In the genomic region with DNA sequence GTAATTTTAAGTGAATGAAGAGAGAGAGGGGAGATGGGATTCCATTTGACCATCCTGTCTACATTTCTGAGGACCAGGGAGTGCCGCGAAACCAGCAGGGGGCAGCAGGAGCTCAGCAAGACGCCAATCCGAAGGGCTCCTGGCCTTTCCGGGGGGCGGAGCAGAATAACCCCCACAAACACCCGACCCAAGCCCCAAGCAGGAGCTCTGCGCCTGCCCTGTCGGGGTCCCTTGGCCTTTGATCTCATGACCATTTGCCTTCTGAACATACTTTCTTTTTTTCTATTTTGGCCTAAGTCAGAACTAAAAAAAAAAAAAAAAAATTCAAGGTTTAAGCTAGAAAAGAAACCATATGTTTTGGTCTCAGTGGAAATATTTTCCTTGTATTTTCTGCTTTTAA, we compare ENCODE assay signal across 8 cellular contexts. TPM values are rescaled to one million over a fixed set of nuclear protein-coding genes. Genes with fewer than 3 reads are reported as not detected.
A peak's percentile ranks its signal among the peaks of the same experiment; 100 is the strongest.
DNase-seq lines count a peak whose midpoint lies in the region; ATAC-seq, FAIRE-seq and TF ChIP-seq lines count a peak whose summit lies in the region.

No MANE protein-coding gene starts in this region.

- no peaks in the 10 kb centered on the region for H3K9me3 ChIP-seq in BE2C
- no peaks in the 10 kb centered on the region for H3K9me3 ChIP-seq in HEK293 (ENCODE audit: control insufficient read depth, insufficient read depth, low read depth, low read length)
- H3K9me3 ChIP-seq in endothelial cell of umbilical vein (replicated peaks; ENCODE audit: control insufficient read depth, insufficient read depth, low read length), result no peaks in the 10 kb centered on the region
- no peaks in the 10 kb centered on the region for H3K9me3 ChIP-seq in naive thymus-derived CD4-positive, alpha-beta T cell (ENCODE audit: control insufficient read depth in 2 of 3, low read length in 3 of 3)

- H3K27me3 ChIP-seq in BE2C, result no peaks in the 10 kb centered on the region; the same call in 1 of the 2 replicates
- peaks cover 0 to 4% of the 10 kb centered on the region in 2 experiments for H3K27me3 ChIP-seq in endothelial cell of umbilical vein (ENCODE audit: control insufficient read depth in 2 of 2, insufficient read depth in 2 of 2, low read length in 2 of 2)
- no peaks in the 10 kb centered on the region for H3K27me3 ChIP-seq in naive thymus-derived CD4-positive, alpha-beta T cell (ENCODE audit: control insufficient read depth in 2 of 2, insufficient read depth in 2 of 2, low read length in 2 of 2)

- no peaks in the 10 kb centered on the region for H3K4me1 ChIP-seq in BE2C
- H3K4me1 ChIP-seq in HEK293 (ENCODE audit: control insufficient read depth, insufficient read depth, low read length), result no peaks in the 10 kb centered on the region
- H3K4me1 ChIP-seq in endothelial cell of umbilical vein (ENCODE audit: control insufficient read depth, extremely low read depth, insufficient read depth, low read length), result no peaks in the 10 kb centered on the region
- peaks cover 28 to 47% of the 10 kb centered on the region in 2 donors for H3K4me1 ChIP-seq in naive thymus-derived CD4-positive, alpha-beta T cell (ENCODE audit: control insufficient read depth in 2 of 2, insufficient read depth in 2 of 2, low read length in 2 of 2)

- H3K4me1 Mint-ChIP-seq in naive thymus-derived CD4-positive, alpha-beta T cell, result peaks cover 5 to 14% (median 11%) of the 10 kb centered on the region in 7 donors

- peak; percentile 89 for FAIRE-seq in endothelial cell of umbilical vein (lab: Jason Lieb, UNC)

- ATAC-seq in naive thymus-derived CD4-positive, alpha-beta T cell, result peak; percentile 80
- ATAC-seq in HG03457 (IDR thresholded peaks at IDR 0.05; ENCODE audit: unreplicated experiment), result no peak

- no peaks in the 10 kb centered on the region for H4K20me1 ChIP-seq in endothelial cell of umbilical vein (replicated peaks; ENCODE audit: control insufficient read depth, extremely low read depth, insufficient read depth, low read length)

- H3K27ac Mint-ChIP-seq in naive thymus-derived CD4-positive, alpha-beta T cell, result peak overlapping the region; percentile 16 to 84 (median 76)

- H2AFZ ChIP-seq in endothelial cell of umbilical vein (ENCODE audit: low read depth, low read length), result no peak overlapping the region

- H3K9me3 Mint-ChIP-seq in naive thymus-derived CD4-positive, alpha-beta T cell, result no peaks in the 10 kb centered on the region

- H3K36me3 ChIP-seq in BE2C, result no peaks in the 10 kb centered on the region
- H3K36me3 ChIP-seq in HEK293 (ENCODE audit: control insufficient read depth in 2 of 2, insufficient read depth in 1 of 2, low read length in 2 of 2), result no peaks in the 10 kb centered on the region
- no peaks in the 10 kb centered on the region for H3K36me3 ChIP-seq in endothelial cell of umbilical vein (ENCODE audit: control insufficient read depth in 2 of 2, extremely low read depth in 1 of 2, insufficient read depth in 2 of 2, low read length in 2 of 2)
- peaks cover 0 to 59% (median 9%) of the 10 kb centered on the region in 3 experiments for H3K36me3 ChIP-seq in naive thymus-derived CD4-positive, alpha-beta T cell (ENCODE audit: control insufficient read depth in 2 of 3, insufficient read depth in 3 of 3, low read length in 3 of 3)

- intact Hi-C loops in endothelial cell of umbilical vein (cut with micrococcal nuclease), result loop anchor here (1.0 kb wide), 5 partner anchors 31 to 290 kb away; no protein-coding TSS in a partner anchor
- intact Hi-C loops in naive thymus-derived CD4-positive, alpha-beta T cell (cut with micrococcal nuclease), result loop anchor here (1.0 to 2.0 kb wide), 9 partner anchors 18 to 290 kb away; a partner anchor contains a TSS

- H3K9me1 ChIP-seq in endothelial cell of umbilical vein (replicated peaks; ENCODE audit: control insufficient read depth, extremely low read depth, insufficient read depth, low read length), result no peaks in the 10 kb centered on the region

- no peak for TF ChIP-seq POLR2A in endothelial cell of umbilical vein (IDR thresholded peaks at IDR 0.05; ENCODE audit: low read depth, low read length)

- H3K9ac ChIP-seq in endothelial cell of umbilical vein (replicated peaks; ENCODE audit: extremely low read depth, insufficient read depth, low read length), result no peak overlapping the region

- H3K79me2 ChIP-seq in endothelial cell of umbilical vein (ENCODE audit: control insufficient read depth, insufficient read depth, low read length), result no peaks in the 10 kb centered on the region

- BruUV-seq in endothelial cell of umbilical vein (replicated peaks; lab: Mats Ljungman, UMichigan), result no TSS peak

- CTCF ChIA-PET in HEK293 (lab: Yijun Ruan, JAX), result interaction anchor here (0.6 to 3.3 kb wide), 64 partner anchors 8 to 953 kb away, joined by 3 to 52 read pairs (median 5); a partner anchor contains a TSS
- CTCF ChIA-PET in endothelial cell of umbilical vein (lab: Charles Lee), result interaction anchor here (0.6 to 3.8 kb wide), 66 partner anchors 10 to 772 kb away, joined by 3 to 235 read pairs (median 7); a partner anchor contains a TSS
- CTCF ChIA-PET in naive thymus-derived CD4-positive, alpha-beta T cell (lab: Charles Lee), result interaction anchor here (0.5 to 3.8 kb wide), 45 partner anchors 10 to 488 kb away, joined by 3 to 56 read pairs (median 5); a partner anchor contains a TSS

- POLR2A ChIA-PET in HEK293 (lab: Yijun Ruan, JAX), result interaction anchor here (0.6 to 0.7 kb wide), 2 partner anchors 217 to 374 kb away, joined by 3 to 4 read pairs; a partner anchor contains a TSS
- POLR2A ChIA-PET in endothelial cell of umbilical vein (lab: Charles Lee), result interaction anchor here (0.6 to 0.7 kb wide), 3 partner anchors 13 to 66 kb away, joined by 3 to 6 read pairs (median 4); a partner anchor contains a TSS
- POLR2A ChIA-PET in naive thymus-derived CD4-positive, alpha-beta T cell (lab: Charles Lee), result interaction anchor here (0.6 to 2.1 kb wide), 16 partner anchors 11 to 162 kb away, joined by 3 to 8 read pairs (median 5); a partner anchor contains a TSS

- H3K27me3 Mint-ChIP-seq in naive thymus-derived CD4-positive, alpha-beta T cell, result no peaks in the 10 kb centered on the region

- H3K36me3 Mint-ChIP-seq in naive thymus-derived CD4-positive, alpha-beta T cell, result peaks cover 0 to 44% (median 14%) of the 10 kb centered on the region in 5 donors

- peak; percentile 93 for TF ChIP-seq CTCF in BE2C (IDR thresholded peaks at IDR 0.05; ENCODE audit: low read depth, low read length)
- peak; percentile 54 for TF ChIP-seq CTCF in HEK293 (tag by site-specific recombination; IDR thresholded peaks at IDR 0.05)
- peak; percentile 81 to 93 for TF ChIP-seq CTCF in endothelial cell of umbilical vein (IDR thresholded peaks at IDR 0.05; ENCODE audit: extremely low read depth in 1 of 2, insufficient read depth in 1 of 2, low read depth in 1 of 2, low read length in 2 of 2)

- H3K4me3 Mint-ChIP-seq in naive thymus-derived CD4-positive, alpha-beta T cell, result peak overlapping the region in 7 of 10 donors; percentile 12 to 53 (median 38)

- dilution Hi-C loops in endothelial cell of umbilical vein (cut with MboI; ENCODE audit: extremely low pct_ligation_motif_present, low sequenced_read_pairs), result no loop called here

- DNase-seq in BE2C (peak; percentile 82), NOMO-1 treated with dmso at 0.1 percent for 144 hours (lab: John Stamatoyannopoulos, UW; ENCODE audit: unreplicated experiment) (peak; percentile 49), endothelial cell of umbilical vein (ENCODE audit: low read depth, low spot score) (peak; percentile 61)
- peak; percentile 93 for DNase-seq in activated CD8-positive, alpha-beta memory T cell treated with anti-CD3 and anti-CD28 coated beads, Interleukin-2, amount 50 U/mL, for 48 hours
- peak; percentile 66 to 82 (median 75) for DNase-seq in naive thymus-derived CD4-positive, alpha-beta T cell
- DNase-seq in stimulated activated CD8-positive, alpha-beta memory T cell treated with anti-CD3 and anti-CD28 coated beads, Interleukin-7, amount 100 ng/mL, for 24 hours (ENCODE audit: low read depth), result peak; percentile 83

- no peak overlapping the region for H3K4me3 ChIP-seq in BE2C (ENCODE audit: low read depth, low read length)
- no peak overlapping the region; the same call in 1 of the 2 replicates for H3K4me3 ChIP-seq in HEK293 (ENCODE audit: low read depth, low read length)
- no peak overlapping the region for H3K4me3 ChIP-seq in endothelial cell of umbilical vein (replicated peaks in 1 of 3; ENCODE audit: insufficient read depth in 1 of 3, low read depth in 1 of 3, low read length in 3 of 3)
- H3K4me3 ChIP-seq in naive thymus-derived CD4-positive, alpha-beta T cell (ENCODE audit: low read length), result no peak overlapping the region

- no peak overlapping the region for H3K27ac ChIP-seq in HEK293 (ENCODE audit: extremely low read depth, low read depth, low read length)
- H3K27ac ChIP-seq in endothelial cell of umbilical vein (ENCODE audit: insufficient read depth, low read depth, low read length), result no peak overlapping the region
- H3K27ac ChIP-seq in naive thymus-derived CD4-positive, alpha-beta T cell (ENCODE audit: low read depth, low read length), result peak overlapping the region; percentile 10

- no peak overlapping the region for H3K4me2 ChIP-seq in endothelial cell of umbilical vein (ENCODE audit: insufficient read depth, low read length)

RNA-seq across cellular contexts. Expression of a gene that starts 21.9 kb away (rescaled TPM):
- polyA plus RNA-seq in BE2C (2012; ENCODE audit: insufficient read depth, insufficient read length, low read depth), result 0.08 TPM
- not detected in 2 replicates for total RNA-seq in endothelial cell of umbilical vein
- polyA plus RNA-seq in endothelial cell of umbilical vein, result not detected in 2 replicates
- not detected in 2 replicates for polyA plus RNA-seq in endothelial cell of umbilical vein (2011; cell fraction: cytosol; rRNA removed)
- polyA plus RNA-seq in endothelial cell of umbilical vein (2011; cell fraction: nucleus; rRNA removed), result not detected in 2 replicates
- polyA plus RNA-seq in endothelial cell of umbilical vein (2012), result not detected in 2 replicates
- polyA minus RNA-seq in endothelial cell of umbilical vein, result not detected in 2 replicates
- not detected for polyA minus RNA-seq in endothelial cell of umbilical vein (2011; cell fraction: cytosol; rRNA and poly(A)+ RNA removed)
- polyA minus RNA-seq in endothelial cell of umbilical vein (2011; cell fraction: nucleus; rRNA and poly(A)+ RNA removed), result not detected in 2 replicates
- not detected for total RNA-seq in naive thymus-derived CD4-positive, alpha-beta T cell
- not detected for polyA plus RNA-seq in naive thymus-derived CD4-positive, alpha-beta T cell

RNA-seq across cellular contexts. Expression of a gene that starts 26.4 kb away (rescaled TPM):
- polyA plus RNA-seq in BE2C (2012; ENCODE audit: insufficient read depth, insufficient read length, low read depth), result not detected
- 0.35 and 0.39 TPM in 2 replicates for total RNA-seq in endothelial cell of umbilical vein
- polyA plus RNA-seq in endothelial cell of umbilical vein, result 0.04 TPM in 1 of 2 replicates, not detected in the other
- polyA plus RNA-seq in endothelial cell of umbilical vein (2011; cell fraction: cytosol; rRNA removed), result not detected in 2 replicates
- 0.10 and 0.37 TPM in 2 replicates for polyA plus RNA-seq in endothelial cell of umbilical vein (2011; cell fraction: nucleus; rRNA removed)
- 0.18 TPM in 1 of 2 replicates, not detected in the other for polyA plus RNA-seq in endothelial cell of umbilical vein (2012)
- polyA minus RNA-seq in endothelial cell of umbilical vein, result 0.17 TPM in 1 of 2 replicates, not detected in the other
- polyA minus RNA-seq in endothelial cell of umbilical vein (2011; cell fraction: cytosol; rRNA and poly(A)+ RNA removed), result not detected
- polyA minus RNA-seq in endothelial cell of umbilical vein (2011; cell fraction: nucleus; rRNA and poly(A)+ RNA removed), result 0.14 TPM in 1 of 2 replicates, not detected in the other
- total RNA-seq in naive thymus-derived CD4-positive, alpha-beta T cell, result 100 to 1,000 TPM in 3 of 5 experiments, 10 to 100 TPM in 2; 64.3 to 120 (median 118) TPM
- 100 to 1,000 TPM in 1 of 2 donors, 10 to 100 TPM in 1; 94.1 to 195 TPM for polyA plus RNA-seq in naive thymus-derived CD4-positive, alpha-beta T cell

RNA-seq across cellular contexts. Expression of a gene that starts 45.7 kb away (rescaled TPM):
- polyA plus RNA-seq in BE2C (2012; ENCODE audit: insufficient read depth, insufficient read length, low read depth), result 0.29 TPM
- 0.13 and 0.23 TPM in 2 replicates for total RNA-seq in endothelial cell of umbilical vein
- polyA plus RNA-seq in endothelial cell of umbilical vein, result 0.05 and 0.06 TPM in 2 replicates
- 0.05 and 0.10 TPM in 2 replicates for polyA plus RNA-seq in endothelial cell of umbilical vein (2011; cell fraction: cytosol; rRNA removed)
- polyA plus RNA-seq in endothelial cell of umbilical vein (2011; cell fraction: nucleus; rRNA removed), result 0.13 and 0.17 TPM in 2 replicates
- polyA plus RNA-seq in endothelial cell of umbilical vein (2012), result 0.35 and 0.53 TPM in 2 replicates
- polyA minus RNA-seq in endothelial cell of umbilical vein, result 0.06 and 0.17 TPM in 2 replicates
- not detected for polyA minus RNA-seq in endothelial cell of umbilical vein (2011; cell fraction: cytosol; rRNA and poly(A)+ RNA removed)
- polyA minus RNA-seq in endothelial cell of umbilical vein (2011; cell fraction: nucleus; rRNA and poly(A)+ RNA removed), result 0.10 TPM in 1 of 2 replicates, not detected in the other
- under 1 TPM in 1 of 5 experiments, not detected in 4; 0.19 TPM for total RNA-seq in naive thymus-derived CD4-positive, alpha-beta T cell
- not detected for polyA plus RNA-seq in naive thymus-derived CD4-positive, alpha-beta T cell

RNA-seq across cellular contexts. Expression of a gene that starts 53.8 kb away (rescaled TPM):
- polyA plus RNA-seq in BE2C (2012; ENCODE audit: insufficient read depth, insufficient read length, low read depth), result 1.2 TPM
- total RNA-seq in endothelial cell of umbilical vein, result 7.0 and 7.1 TPM in 2 replicates
- polyA plus RNA-seq in endothelial cell of umbilical vein, result 2.5 TPM in 2 replicates
- 2.2 and 2.4 TPM in 2 replicates for polyA plus RNA-seq in endothelial cell of umbilical vein (2011; cell fraction: cytosol; rRNA removed)
- 2.4 and 2.6 TPM in 2 replicates for polyA plus RNA-seq in endothelial cell of umbilical vein (2011; cell fraction: nucleus; rRNA removed)
- 4.5 and 4.9 TPM in 2 replicates for polyA plus RNA-seq in endothelial cell of umbilical vein (2012)
- polyA minus RNA-seq in endothelial cell of umbilical vein, result 7.3 and 10.2 TPM in 2 replicates
- 2.7 TPM for polyA minus RNA-seq in endothelial cell of umbilical vein (2011; cell fraction: cytosol; rRNA and poly(A)+ RNA removed)
- polyA minus RNA-seq in endothelial cell of umbilical vein (2011; cell fraction: nucleus; rRNA and poly(A)+ RNA removed), result 2.0 and 2.5 TPM in 2 replicates
- 10 to 100 TPM; 13.3 to 17.4 (median 17.0) TPM for total RNA-seq in naive thymus-derived CD4-positive, alpha-beta T cell
- 1 to 10 TPM; 3.6 to 4.6 TPM for polyA plus RNA-seq in naive thymus-derived CD4-positive, alpha-beta T cell

Comparison
In these comparisons a context has a peak if more than half of its experiments do, and no peak if none do; other contexts are left out.
1. RNA of a gene that starts 26.4 kb away (total RNA-seq): 64.3 to 120 TPM in naive thymus-derived CD4-positive, alpha-beta T cell; 0.35 to 0.39 TPM in endothelial cell of umbilical vein; every median in the first group is over 10 times any median in the second.
2. Peak in every context shown above with its lines, with median percentiles within 50 percentile points of each other: DNase-seq and CTCF ChIP-seq.